Comparison of ENCODE assay signal across 35 cellular contexts in genomic region chr1:27336756-27337155, GRCh38. TPM values are rescaled to one million over a fixed set of nuclear protein-coding genes. Genes with fewer than 3 reads are reported as not detected.
"Had no signal": no experiment of that assay in that cellular context is flagged by ENCODE, and none has a peak within 500 bp of the region (broad histone marks: within the 10 kb centered on the region; RNA-seq: fewer than 3 reads in every experiment).

No MANE protein-coding gene starts in this region.

- H3K9me3 Mint-ChIP-seq: activated CD4-positive, alpha-beta memory T cell treated with anti-CD3 and anti-CD28 coated beads for 36 hours; activated CD4-positive, alpha-beta T cell treated with anti-CD3 and anti-CD28 coated beads, Interleukin-2, amount 10 ng/mL, durations not matched to agents 24 days and 14 days; activated naive CD4-positive, alpha-beta T cell treated with anti-CD3 and anti-CD28 coated beads, Interleukin-2, amount 10 ng/mL, durations not matched to agents 7 days and 5 days; activated naive CD8-positive, alpha-beta T cell treated with anti-CD3 and anti-CD28 coated beads, Interleukin-2, amount 10 ng/mL, durations not matched to agents 7 days and 5 days; activated T-helper 1 cell treated with anti-CD3 and anti-CD28 coated beads, Interleukin-12 subunit alpha, Interleukin-12 subunit beta, Interleukin-2, Interleukin-4 antibody, amounts not matched to agents 30 ng/mL and 10 ng/mL and 1 ng/mL, durations not matched to agents 14 hours and 24 hours and 36 hours; brain; T-cell; T-helper 2 cell treated with Interferon-gamma antibody and Interleukin-4, amounts not matched to agents 5 μg/mL and 100 μg/mL, for 36 hours had no signal

- H3K36me3 ChIP-seq: cardiac muscle cell, colonic mucosa had no signal

- H3K4me3 Mint-ChIP-seq: activated CD4-positive, alpha-beta memory T cell treated with anti-CD3 and anti-CD28 coated beads for 36 hours; activated CD4-positive, alpha-beta T cell treated with anti-CD3 and anti-CD28 coated beads, Interleukin-2, amount 10 ng/mL, durations not matched to agents 24 days and 14 days; activated naive CD4-positive, alpha-beta T cell treated with anti-CD3 and anti-CD28 coated beads, Interleukin-2, amount 10 ng/mL, durations not matched to agents 7 days and 5 days; activated naive CD8-positive, alpha-beta T cell treated with anti-CD3 and anti-CD28 coated beads, Interleukin-2, amount 10 ng/mL, durations not matched to agents 7 days and 5 days; activated T-helper 1 cell treated with anti-CD3 and anti-CD28 coated beads, Interleukin-12 subunit alpha, Interleukin-12 subunit beta, Interleukin-2, Interleukin-4 antibody, amounts not matched to agents 30 ng/mL and 10 ng/mL and 1 ng/mL, durations not matched to agents 14 hours and 24 hours and 36 hours; brain; naive B cell; T-cell; T-helper 2 cell treated with Interferon-gamma antibody and Interleukin-4, amounts not matched to agents 5 μg/mL and 100 μg/mL, for 36 hours had no signal

- H3K4me2 ChIP-seq: smooth muscle cell had no signal

- H3K27me3 Mint-ChIP-seq: activated CD4-positive, alpha-beta memory T cell treated with anti-CD3 and anti-CD28 coated beads for 36 hours; activated CD4-positive, alpha-beta T cell treated with anti-CD3 and anti-CD28 coated beads, Interleukin-2, amount 10 ng/mL, durations not matched to agents 24 days and 14 days; activated naive CD4-positive, alpha-beta T cell treated with anti-CD3 and anti-CD28 coated beads, Interleukin-2, amount 10 ng/mL, durations not matched to agents 7 days and 5 days; activated naive CD8-positive, alpha-beta T cell treated with anti-CD3 and anti-CD28 coated beads, Interleukin-2, amount 10 ng/mL, durations not matched to agents 7 days and 5 days; brain; naive B cell; T-cell had no signal

- H3K27me3 ChIP-seq: ascending aorta, cardiac muscle cell, colonic mucosa, gastroesophageal sphincter, heart left ventricle, testis, transverse colon had no signal

- H3K4me3 ChIP-seq: ascending aorta, cardiac muscle cell, colonic mucosa, gastroesophageal sphincter, heart left ventricle, smooth muscle cell, testis, transverse colon had no signal

- H3K27ac Mint-ChIP-seq: activated CD4-positive, alpha-beta memory T cell treated with anti-CD3 and anti-CD28 coated beads for 36 hours; activated CD4-positive, alpha-beta T cell treated with anti-CD3 and anti-CD28 coated beads, Interleukin-2, amount 10 ng/mL, durations not matched to agents 24 days and 14 days; activated naive CD4-positive, alpha-beta T cell treated with anti-CD3 and anti-CD28 coated beads, Interleukin-2, amount 10 ng/mL, durations not matched to agents 7 days and 5 days; activated naive CD8-positive, alpha-beta T cell treated with anti-CD3 and anti-CD28 coated beads, Interleukin-2, amount 10 ng/mL, durations not matched to agents 7 days and 5 days; activated T-helper 1 cell treated with anti-CD3 and anti-CD28 coated beads, Interleukin-12 subunit alpha, Interleukin-12 subunit beta, Interleukin-2, Interleukin-4 antibody, amounts not matched to agents 30 ng/mL and 10 ng/mL and 1 ng/mL, durations not matched to agents 14 hours and 24 hours and 36 hours; brain; T-cell; T-helper 2 cell treated with Interferon-gamma antibody and Interleukin-4, amounts not matched to agents 5 μg/mL and 100 μg/mL, for 36 hours had no signal

- H3K36me3 Mint-ChIP-seq: naive B cell had no signal

- ATAC-seq: gastroesophageal sphincter; heart left ventricle; stimulated activated naive CD8-positive, alpha-beta T cell treated with anti-CD3 and anti-CD28 coated beads, Interleukin-15, Interleukin-2, amounts not matched to agents 100 U/mL and 50 U/mL, for 24 hours; T-cell had no signal

- H3K9me3 ChIP-seq: ascending aorta, colonic mucosa, gastroesophageal sphincter, heart left ventricle, testis, transverse colon had no signal

- H3K27ac ChIP-seq: ascending aorta, cardiac muscle cell, colonic mucosa, gastroesophageal sphincter, heart left ventricle, testis, transverse colon had no signal

- DNase-seq: activated CD4-positive, alpha-beta memory T cell treated with anti-CD3 and anti-CD28 coated beads for 36 hours; activated CD4-positive, alpha-beta T cell treated with anti-CD3 and anti-CD28 coated beads, Interleukin-2, amount 10 ng/mL, durations not matched to agents 24 days and 14 days; activated CD8-positive, alpha-beta memory T cell treated with anti-CD3 and anti-CD28 coated beads, Interleukin-2, amount 50 U/mL, for 4 hours; activated effector memory CD4-positive, alpha-beta T cell treated with anti-CD3 and anti-CD28 coated beads, Interleukin-2, amount 50 U/mL, for 16 hours; activated naive CD4-positive, alpha-beta T cell treated with anti-CD3 and anti-CD28 coated beads, Interleukin-2, amount 10 ng/mL, durations not matched to agents 7 days and 5 days; activated naive CD8-positive, alpha-beta T cell treated with anti-CD3 and anti-CD28 coated beads, Interleukin-2, amount 10 ng/mL, durations not matched to agents 7 days and 5 days; activated T-cell treated with anti-CD3 and anti-CD28 coated beads, Interleukin-2, amount 50 U/mL, for 1 hour; cerebellar nuclear complex; colonic mucosa; effector CD8-positive, alpha-beta T cell; erythroblast; mammary epithelial cell; naive B cell; stimulated activated CD4-positive, alpha-beta T cell treated with anti-CD3 and anti-CD28 coated beads, Interleukin-15, amount 100 ng/mL, for 24 hours; stimulated activated CD4-positive, alpha-beta T cell treated with anti-CD3 and anti-CD28 coated beads, Interleukin-2, amount 100 ng/mL, for 24 hours; stimulated activated naive CD8-positive, alpha-beta T cell treated with anti-CD3 and anti-CD28 coated beads, Interleukin-15, Interleukin-2, amounts not matched to agents 100 U/mL and 50 U/mL, for 24 hours; T-cell; testis; transverse colon had no signal

- H3K4me1 ChIP-seq: ascending aorta, colonic mucosa had no signal

RNA-seq across cellular contexts. Expression of gene FCN3, which starts 37.9 kb away (rescaled TPM):
- total RNA-seq: activated CD4-positive, alpha-beta memory T cell treated with anti-CD3 and anti-CD28 coated beads for 36 hours; activated CD4-positive, alpha-beta T cell treated with anti-CD3 and anti-CD28 coated beads, Interleukin-2, amount 10 ng/mL, durations not matched to agents 24 days and 14 days; activated CD8-positive, alpha-beta memory T cell treated with anti-CD3 and anti-CD28 coated beads for 36 hours; activated naive CD8-positive, alpha-beta T cell treated with anti-CD3 and anti-CD28 coated beads, Interleukin-2, amount 10 ng/mL, durations not matched to agents 7 days and 5 days; activated T-helper 1 cell treated with anti-CD3 and anti-CD28 coated beads, Interleukin-12 subunit alpha, Interleukin-12 subunit beta, Interleukin-2, Interleukin-4 antibody, amounts not matched to agents 30 ng/mL and 10 ng/mL and 1 ng/mL, durations not matched to agents 14 hours and 24 hours and 36 hours; dermis microvascular lymphatic vessel endothelial cell; fibroblast of lung; fibroblast of villous mesenchyme; mammary epithelial cell; osteocyte; smooth muscle cell; urinary bladder had no signal
- polyA plus RNA-seq: fibroblast of lung, mammary epithelial cell, smooth muscle cell had no signal

RNA-seq across cellular contexts. Expression of gene CD164L2, which starts 46.4 kb away (rescaled TPM):
- total RNA-seq: activated CD4-positive, alpha-beta memory T cell treated with anti-CD3 and anti-CD28 coated beads for 36 hours; activated CD4-positive, alpha-beta T cell treated with anti-CD3 and anti-CD28 coated beads, Interleukin-2, amount 10 ng/mL, durations not matched to agents 24 days and 14 days; activated CD8-positive, alpha-beta memory T cell treated with anti-CD3 and anti-CD28 coated beads for 36 hours; activated naive CD8-positive, alpha-beta T cell treated with anti-CD3 and anti-CD28 coated beads, Interleukin-2, amount 10 ng/mL, durations not matched to agents 7 days and 5 days; activated T-helper 1 cell treated with anti-CD3 and anti-CD28 coated beads, Interleukin-12 subunit alpha, Interleukin-12 subunit beta, Interleukin-2, Interleukin-4 antibody, amounts not matched to agents 30 ng/mL and 10 ng/mL and 1 ng/mL, durations not matched to agents 14 hours and 24 hours and 36 hours; ascending aorta; dermis microvascular lymphatic vessel endothelial cell; fibroblast of lung; fibroblast of villous mesenchyme; gastroesophageal sphincter; heart left ventricle; liver; osteocyte; posterior vena cava; T-cell; transverse colon; urinary bladder had no signal
- polyA plus RNA-seq: fibroblast of lung, heart left ventricle, liver had no signal
